8 cellular contexts compared by ENCODE assay signal in the genomic region with DNA sequence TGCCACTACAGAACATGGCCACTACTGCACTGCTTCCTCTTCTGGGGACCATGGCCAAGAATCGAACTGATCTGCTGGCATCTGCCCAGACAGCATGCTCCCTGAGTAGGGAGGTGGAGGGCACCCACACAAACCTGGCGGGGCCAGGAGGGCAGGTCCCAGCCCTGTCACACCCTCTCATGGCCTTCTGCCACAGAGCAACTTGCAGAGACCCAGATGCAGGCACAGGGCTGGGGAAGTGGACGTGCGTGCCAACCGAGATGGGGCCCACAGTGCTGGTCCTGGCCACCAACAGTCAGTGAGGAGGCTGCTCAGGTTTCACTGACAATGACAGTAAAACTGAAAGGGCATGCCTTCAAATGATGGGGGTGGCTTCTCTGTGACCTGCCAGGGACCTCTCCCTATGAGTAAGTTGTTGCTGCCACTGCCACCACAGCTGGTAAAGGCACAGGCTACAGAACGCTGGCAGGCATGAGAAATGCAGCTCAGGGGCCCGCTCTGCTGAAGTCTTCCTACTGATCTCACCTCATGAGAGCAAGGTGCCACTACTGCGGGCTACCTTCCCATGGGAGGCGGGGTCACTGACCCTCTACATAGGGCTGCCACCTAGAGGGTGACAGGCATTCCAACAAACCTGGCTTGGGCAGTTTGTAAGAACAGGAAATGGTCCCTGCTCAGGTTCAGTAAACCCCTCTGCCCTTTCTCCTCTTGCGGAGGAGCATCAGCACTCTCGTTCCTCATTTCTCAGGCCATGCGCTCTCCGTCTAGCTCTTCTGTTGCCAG. TPM values are rescaled to one million over a fixed set of nuclear protein-coding genes. Genes with fewer than 3 reads are reported as not detected.
DNase-seq lines count a peak whose midpoint lies in the region; ATAC-seq lines count a peak whose summit lies in the region.

No MANE protein-coding gene starts in this region.

- H3K36me3 Mint-ChIP-seq in CD8-positive, alpha-beta memory T cell, result peaks cover 0 to 59% (median 21%) of the 10 kb centered on the region in 3 donors
- peaks cover 22% of the 10 kb centered on the region for H3K36me3 Mint-ChIP-seq in activated naive CD8-positive, alpha-beta T cell treated with anti-CD3 and anti-CD28 coated beads, Interleukin-2, amount 10 ng/mL, durations not matched to agents 7 days and 5 days

- H3K27ac Mint-ChIP-seq in CD8-positive, alpha-beta memory T cell, result peak overlapping the region; percentile 65 to 91 (median 84)
- H3K27ac Mint-ChIP-seq in activated naive CD8-positive, alpha-beta T cell treated with anti-CD3 and anti-CD28 coated beads, Interleukin-2, amount 10 ng/mL, durations not matched to agents 7 days and 5 days, result peak overlapping the region; percentile 70

- POLR2A ChIA-PET in CD8-positive, alpha-beta memory T cell (lab: Charles Lee), result interaction anchor here (0.8 to 1.4 kb wide), 3 partner anchors 10 to 19 kb away, joined by 3 to 5 read pairs (median 3); no protein-coding TSS in a partner anchor
- POLR2A ChIA-PET in activated naive CD8-positive, alpha-beta T cell treated with anti-CD3 and anti-CD28 coated beads, Interleukin-2, amount 10 ng/mL, durations not matched to agents 7 days and 5 days (lab: Charles Lee), result interaction anchor here (0.6 to 2.5 kb wide), 7 partner anchors 11 to 198 kb away, joined by 3 to 12 read pairs (median 4); no protein-coding TSS in a partner anchor

- no peaks in the 10 kb centered on the region for H3K9me3 Mint-ChIP-seq in CD8-positive, alpha-beta memory T cell
- H3K9me3 Mint-ChIP-seq in activated naive CD8-positive, alpha-beta T cell treated with anti-CD3 and anti-CD28 coated beads, Interleukin-2, amount 10 ng/mL, durations not matched to agents 7 days and 5 days, result no peaks in the 10 kb centered on the region

- no peaks in the 10 kb centered on the region for H3K9me3 ChIP-seq in CD8-positive, alpha-beta memory T cell (ENCODE audit: low read length)
- no peaks in the 10 kb centered on the region for H3K9me3 ChIP-seq in skeletal muscle tissue (ENCODE audit: control insufficient read depth in 3 of 3, low read length in 3 of 3)

- peaks cover 33 to 67% (median 46%) of the 10 kb centered on the region in 3 donors for H3K4me1 Mint-ChIP-seq in CD8-positive, alpha-beta memory T cell
- peaks cover 55% of the 10 kb centered on the region for H3K4me1 Mint-ChIP-seq in activated naive CD8-positive, alpha-beta T cell treated with anti-CD3 and anti-CD28 coated beads, Interleukin-2, amount 10 ng/mL, durations not matched to agents 7 days and 5 days

- peak; percentile 77 for ATAC-seq in GM19463 (IDR thresholded peaks at IDR 0.05; ENCODE audit: unreplicated experiment)
- peak; percentile 82 for ATAC-seq in HG03432 (IDR thresholded peaks at IDR 0.05; ENCODE audit: unreplicated experiment)
- peak; percentile 79 for ATAC-seq in activated naive CD8-positive, alpha-beta T cell treated with anti-CD3 and anti-CD28 coated beads, Interleukin-2, amount 10 ng/mL, durations not matched to agents 7 days and 5 days (ENCODE audit: low read depth)

- H3K4me3 ChIP-seq in CD8-positive, alpha-beta memory T cell (ENCODE audit: low read length), result no peak overlapping the region
- peak overlapping the region in 1 of 3 donors; percentile 13 for H3K4me3 ChIP-seq in skeletal muscle tissue (ENCODE audit: low read length in 3 of 3)

- no peaks in the 10 kb centered on the region for H3K27me3 ChIP-seq in CD8-positive, alpha-beta memory T cell (ENCODE audit: insufficient read depth, low read length, poor library complexity, severe bottlenecking)
- H3K27me3 ChIP-seq in skeletal muscle tissue (ENCODE audit: control insufficient read depth in 3 of 3, insufficient read depth in 3 of 3, low read length in 3 of 3), result no peaks in the 10 kb centered on the region

- H3K4me1 ChIP-seq in CD8-positive, alpha-beta memory T cell (ENCODE audit: insufficient read depth, low read length), result peaks cover 29% of the 10 kb centered on the region
- peaks cover 56 to 72% (median 65%) of the 10 kb centered on the region in 3 donors for H3K4me1 ChIP-seq in skeletal muscle tissue (ENCODE audit: control insufficient read depth in 3 of 3, insufficient read depth in 3 of 3, low read length in 3 of 3)

- peak overlapping the region in 1 of 3 donors; percentile 33 for H3K9ac ChIP-seq in skeletal muscle tissue (ENCODE audit: low read depth in 1 of 3, low read length in 3 of 3)

- H3K4me3 Mint-ChIP-seq in CD8-positive, alpha-beta memory T cell, result peak overlapping the region in 5 of 7 donors; percentile 44 to 69 (median 55)
- H3K4me3 Mint-ChIP-seq in activated naive CD8-positive, alpha-beta T cell treated with anti-CD3 and anti-CD28 coated beads, Interleukin-2, amount 10 ng/mL, durations not matched to agents 7 days and 5 days, result peak overlapping the region; percentile 39

- H3K36me3 ChIP-seq in CD8-positive, alpha-beta memory T cell (ENCODE audit: insufficient read depth, low read length), result peaks cover 10% of the 10 kb centered on the region
- H3K36me3 ChIP-seq in skeletal muscle tissue (ENCODE audit: control insufficient read depth in 3 of 3, insufficient read depth in 3 of 3, low read length in 3 of 3), result peaks cover 19 to 23% (median 20%) of the 10 kb centered on the region in 3 donors

- H3K27ac ChIP-seq in CD8-positive, alpha-beta memory T cell (ENCODE audit: low read depth, low read length), result no peak overlapping the region
- peak overlapping the region; percentile 87 for H3K27ac ChIP-seq in skeletal muscle tissue (ENCODE audit: low read depth, low read length)

- CTCF ChIA-PET in CD8-positive, alpha-beta memory T cell (lab: Charles Lee), result interaction anchor here (1.1 to 6.1 kb wide), 4 partner anchors 13 to 33 kb away, joined by 3 to 57 read pairs (median 8); a partner anchor contains a TSS

- DNase-seq in CD8-positive, alpha-beta memory T cell, result peak in 1 of 5 donors; percentile 76
- no peak for DNase-seq in activated naive CD8-positive, alpha-beta T cell treated with anti-CD3 and anti-CD28 coated beads, Interleukin-2, amount 10 ng/mL, durations not matched to agents 7 days and 5 days
- no peak for DNase-seq in SHP77 treated with DMSO at 0.1 percent for 48 hours (lab: John Stamatoyannopoulos, UW)
- DNase-seq in HuH-7 (ENCODE audit: low spot score), result no peak
- no peak for DNase-seq in inferior parietal cortex (ENCODE audit: extremely low spot score)

- no peaks in the 10 kb centered on the region for H3K27me3 Mint-ChIP-seq in CD8-positive, alpha-beta memory T cell
- no peaks in the 10 kb centered on the region for H3K27me3 Mint-ChIP-seq in activated naive CD8-positive, alpha-beta T cell treated with anti-CD3 and anti-CD28 coated beads, Interleukin-2, amount 10 ng/mL, durations not matched to agents 7 days and 5 days

RNA-seq across cellular contexts. Expression of a gene that starts 15.5 kb away (rescaled TPM):
- 10 to 100 TPM; 39.5 to 42.7 TPM for total RNA-seq in CD8-positive, alpha-beta memory T cell
- polyA plus RNA-seq in CD8-positive, alpha-beta memory T cell, result 1.3 TPM
- 10 to 100 TPM; 62.1 to 64.3 TPM for total RNA-seq in activated naive CD8-positive, alpha-beta T cell treated with anti-CD3 and anti-CD28 coated beads, Interleukin-2, amount 10 ng/mL, durations not matched to agents 7 days and 5 days
- 23.5 TPM for total RNA-seq in skeletal muscle tissue

RNA-seq across cellular contexts. Expression of a gene that starts 28.6 kb away (rescaled TPM):
- 10 to 100 TPM; 54.2 to 56.2 TPM for total RNA-seq in CD8-positive, alpha-beta memory T cell
- polyA plus RNA-seq in CD8-positive, alpha-beta memory T cell, result 60.0 TPM
- 10 to 100 TPM; 32.0 to 35.5 TPM for total RNA-seq in activated naive CD8-positive, alpha-beta T cell treated with anti-CD3 and anti-CD28 coated beads, Interleukin-2, amount 10 ng/mL, durations not matched to agents 7 days and 5 days
- total RNA-seq in skeletal muscle tissue, result 24.0 TPM

RNA-seq across cellular contexts. Expression of a gene that starts 40.5 kb away (rescaled TPM):
- 10 to 100 TPM; 38.5 to 43.8 TPM for total RNA-seq in CD8-positive, alpha-beta memory T cell
- 33.2 TPM for polyA plus RNA-seq in CD8-positive, alpha-beta memory T cell
- 10 to 100 TPM; 45.7 to 46.4 TPM for total RNA-seq in activated naive CD8-positive, alpha-beta T cell treated with anti-CD3 and anti-CD28 coated beads, Interleukin-2, amount 10 ng/mL, durations not matched to agents 7 days and 5 days
- 14.1 TPM for total RNA-seq in skeletal muscle tissue

RNA-seq across cellular contexts. Expression of a gene that starts 45.3 kb away (rescaled TPM):
- 1 to 10 TPM; 1.0 to 1.2 TPM for total RNA-seq in CD8-positive, alpha-beta memory T cell
- 0.32 TPM for polyA plus RNA-seq in CD8-positive, alpha-beta memory T cell
- under 1 TPM; 0.22 to 0.45 TPM for total RNA-seq in activated naive CD8-positive, alpha-beta T cell treated with anti-CD3 and anti-CD28 coated beads, Interleukin-2, amount 10 ng/mL, durations not matched to agents 7 days and 5 days
- total RNA-seq in skeletal muscle tissue, result 1.0 TPM
